ENCODE assay signal across 20 cellular contexts in the genomic region with DNA sequence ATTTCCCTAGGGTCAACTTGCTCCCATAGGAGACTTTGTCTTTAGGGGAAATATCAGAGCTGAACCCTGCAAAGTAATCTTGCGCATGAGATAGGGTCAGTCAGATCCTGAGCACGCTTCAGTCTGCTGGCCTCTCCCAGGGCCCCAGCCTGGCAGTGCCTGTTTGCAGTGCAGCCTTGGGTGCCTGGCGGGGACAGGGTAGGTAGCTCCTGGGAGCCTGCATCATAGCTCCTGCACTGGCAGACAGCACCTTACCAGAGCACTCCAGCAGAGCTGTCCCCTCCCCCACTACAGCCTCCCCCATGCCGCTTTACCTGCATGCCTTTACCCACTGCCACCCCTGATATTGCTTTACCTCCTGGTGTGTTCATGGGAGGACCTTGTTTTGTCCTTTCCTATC.
DNase-seq lines count a peak whose midpoint lies in the region; ATAC-seq and TF ChIP-seq lines count a peak whose summit lies in the region.
"Had no signal": no experiment of that assay in that cellular context is flagged by ENCODE, and none has a peak within 500 bp of the region (broad histone marks: within the 10 kb centered on the region; RNA-seq: fewer than 3 reads in every experiment).

No MANE protein-coding gene starts in this region.

- H3K36me3 ChIP-seq in RWPE2 (ENCODE audit: low read depth) (no peaks in the 10 kb centered on the region), spleen (no peaks in the 10 kb centered on the region), aorta (ENCODE audit: control insufficient read depth in 1 of 2, insufficient read depth in 2 of 2, low read length in 1 of 2) (no peaks in the 10 kb centered on the region), vagina (no peaks in the 10 kb centered on the region)
- H3K36me3 ChIP-seq: BLaER1 had no signal

- TF ChIP-seq POLR2A in spleen (IDR thresholded peaks at IDR 0.05): no peak
- no peak for TF ChIP-seq POLR2A in vagina (IDR thresholded peaks at IDR 0.05)

- DNase-seq in RWPE2 (ENCODE audit: low spot score) (peak; percentile 15), omental fat pad (ENCODE audit: low spot score) (no peak), spleen (peak; percentile 59), aorta (no peak), DMS79 (lab: John Stamatoyannopoulos, UW) (no peak), Right ventricle myocardium inferior (ENCODE audit: missing footprints) (no peak), vagina (ENCODE audit: extremely low spot score in 2 of 2) (no peak)
- DNase-seq: Caco-2; CD4-positive, CD25-positive, alpha-beta regulatory T cell; CD8-positive, alpha-beta T cell; DMS153; EL; GDM1; GM23248; H9 had no signal

- 78 to 99% (median 91%) methylated on average over 4 of the region's 4 CpGs for WGBS in spleen, 5 donors
- WGBS in aorta, 2 donors: 91 to 92% methylated on average over 4 of the region's 4 CpGs

- H3K4me3 ChIP-seq in RWPE2 (ENCODE audit: severe bottlenecking): no peak overlapping the region
- H3K4me3 ChIP-seq in spleen: no peak overlapping the region
- H3K4me3 ChIP-seq in aorta (ENCODE audit: low read length in 2 of 2): no peak overlapping the region
- no peak overlapping the region for H3K4me3 ChIP-seq in vagina
- H3K4me3 ChIP-seq: BLaER1, GM12878, GM23248 had no signal

- H3K27ac ChIP-seq in RWPE2 (ENCODE audit: poor library complexity, severe bottlenecking) (no peak overlapping the region), spleen (no peak overlapping the region), aorta (ENCODE audit: low read depth in 1 of 2, low read length in 2 of 2) (no peak overlapping the region), vagina (no peak overlapping the region)
- H3K27ac ChIP-seq: 22Rv1, BLaER1, C4-2B, GM23248 had no signal

- H3K9me3 ChIP-seq in RWPE2 (ENCODE audit: severe bottlenecking) (no peaks in the 10 kb centered on the region), spleen (peaks cover 0 to 33% (median 0%) of the 10 kb centered on the region in 8 donors), aorta (ENCODE audit: control insufficient read depth, low read length) (no peaks in the 10 kb centered on the region), vagina (no peaks in the 10 kb centered on the region)
- H3K9me3 ChIP-seq: BLaER1, Caco-2 had no signal

- intact Hi-C loops in spleen (cut with DNase I; ENCODE audit: low total_unique reads) (no loop called here), aorta (cut with DNase I) (no loop called here), Right ventricle myocardium inferior (cut with DNase I) (no loop called here), vagina (cut with DNase I) (no loop called here)

- TF ChIP-seq CTCF in RWPE2 (IDR thresholded peaks at IDR 0.05; ENCODE audit: poor library complexity, severe bottlenecking) (no peak), omental fat pad (IDR thresholded peaks at IDR 0.05) (no peak), spleen (IDR thresholded peaks at IDR 0.05 in 8 of 11, conservative IDR thresholded peaks at IDR 0.05 in 3 of 11) (no peak), vagina (IDR thresholded peaks at IDR 0.05) (no peak)

- ATAC-seq in RWPE2 (ENCODE audit: low read depth) (no peak), omental fat pad (ENCODE audit: low FRiP score) (peak; percentile 32), aorta (ENCODE audit: low FRiP score) (peak; percentile 57), Right ventricle myocardium inferior (no peak)
- ATAC-seq: CD8-positive, alpha-beta T cell; GM12878; HCT116 had no signal

- H3K4me1 ChIP-seq in RWPE2 (ENCODE audit: insufficient read depth, poor library complexity, severe bottlenecking): peaks cover 6% of the 10 kb centered on the region
- no peaks in the 10 kb centered on the region for H3K4me1 ChIP-seq in spleen
- no peaks in the 10 kb centered on the region for H3K4me1 ChIP-seq in aorta (ENCODE audit: control insufficient read depth in 1 of 2, insufficient read depth in 2 of 2, low read length in 2 of 2)
- H3K4me1 ChIP-seq in vagina: no peaks in the 10 kb centered on the region
- H3K4me1 ChIP-seq: BLaER1, Caco-2 had no signal

- no peaks in the 10 kb centered on the region for H3K27me3 ChIP-seq in RWPE2 (ENCODE audit: insufficient read depth, poor library complexity, severe bottlenecking)
- H3K27me3 ChIP-seq in spleen (replicated peaks in 1 of 7): no peaks in the 10 kb centered on the region
- H3K27me3 ChIP-seq in aorta (ENCODE audit: control insufficient read depth in 1 of 2, insufficient read depth in 2 of 2, low read length in 1 of 2): no peaks in the 10 kb centered on the region
- H3K27me3 ChIP-seq in vagina: no peaks in the 10 kb centered on the region
- H3K27me3 ChIP-seq: BLaER1 had no signal

Comparison
In these comparisons a context has a peak if more than half of its experiments do, and no peak if none do; other contexts are left out.
1. ATAC-seq: peak in omental fat pad (single experiment) and aorta (single experiment); none in RWPE2 (single experiment) and Right ventricle myocardium inferior (single experiment).
2. DNase-seq: peak in RWPE2 (single experiment) and spleen (single experiment); none in omental fat pad (single experiment), aorta (0 of 2), DMS79 (single experiment), Right ventricle myocardium inferior (single experiment) and vagina (0 of 2).